In genomic region chr12:109052097-109052414, GRCh38 we compare ENCODE assay signal across 9 cellular contexts. TPM values are rescaled to one million over a fixed set of nuclear protein-coding genes. Genes with fewer than 3 reads are reported as not detected.
DNase-seq lines count a peak whose midpoint lies in the region; ATAC-seq and TF ChIP-seq lines count a peak whose summit lies in the region.
"Had no signal": no experiment of that assay in that cellular context is flagged by ENCODE, and none has a peak within 500 bp of the region (broad histone marks: within the 10 kb centered on the region; RNA-seq: fewer than 3 reads in every experiment).

No MANE protein-coding gene starts in this region.

- no peaks in the 10 kb centered on the region for H3K27me3 ChIP-seq in SK-N-SH (ENCODE audit: insufficient read depth)

- no peaks in the 10 kb centered on the region for H3K9me3 ChIP-seq in SK-N-SH

- POLR2A ChIA-PET in SK-N-SH (lab: Yijun Ruan, JAX): interaction anchor here (1.0 kb wide), 1 partner anchor 10 kb away, joined by 3 read pairs; no protein-coding TSS in a partner anchor

- H3F3A ChIP-seq in SK-N-SH (replicated peaks; ENCODE audit: insufficient read depth): no peaks in the 10 kb centered on the region

- peak overlapping the region; percentile 97 for H3K27ac Mint-ChIP-seq in activated naive CD8-positive, alpha-beta T cell treated with anti-CD3 and anti-CD28 coated beads for 36 hours
- H3K27ac Mint-ChIP-seq in immature natural killer cell: peak overlapping the region; percentile 94 to 100 (median 96)

- TF ChIP-seq RAD21 in SK-N-SH (IDR thresholded peaks at IDR 0.05; ENCODE audit: low read length): no peak

- ATAC-seq in SK-N-SH treated with all-trans-retinoic acid at 6 μM for 48 hours: no peak
- ATAC-seq in HG02571 (IDR thresholded peaks at IDR 0.05; ENCODE audit: unreplicated experiment): no peak

- peaks cover 4 to 6% of the 10 kb centered on the region in 2 experiments; a peak in 1 of 4 replicates for H3K4me1 ChIP-seq in SK-N-SH (ENCODE audit: control insufficient read depth in 1 of 2, insufficient read depth in 2 of 2, low read depth in 1 of 2, low read length in 1 of 2)

- no peak for TF ChIP-seq CTCF in SK-N-SH (IDR thresholded peaks at IDR 0.05)

- peaks cover 1% of the 10 kb centered on the region for H3K4me1 Mint-ChIP-seq in activated naive CD8-positive, alpha-beta T cell treated with anti-CD3 and anti-CD28 coated beads for 36 hours
- peaks cover 25 to 29% of the 10 kb centered on the region in 2 donors for H3K4me1 Mint-ChIP-seq in immature natural killer cell

- H2AFZ ChIP-seq in SK-N-SH (ENCODE audit: low read depth): peak overlapping the region; percentile 98

- H4K20me1 ChIP-seq in SK-N-SH (ENCODE audit: insufficient read depth): no peaks in the 10 kb centered on the region

- CTCF ChIA-PET in SK-N-SH (lab: Yijun Ruan, JAX): interaction anchor here (0.8 to 1.2 kb wide), 2 partner anchors 10 to 101 kb away, joined by 3 to 4 read pairs; no protein-coding TSS in a partner anchor

- H3K4me3 ChIP-seq in SK-N-SH (ENCODE audit: low read depth in 2 of 2, low read length in 1 of 2): peak overlapping the region; percentile 78 to 83

- peaks cover 21% of the 10 kb centered on the region; the same call in 1 of the 2 replicates for H3K79me2 ChIP-seq in SK-N-SH (ENCODE audit: insufficient read depth)

- no peaks in the 10 kb centered on the region for H3K9me3 Mint-ChIP-seq in activated naive CD8-positive, alpha-beta T cell treated with anti-CD3 and anti-CD28 coated beads for 36 hours
- no peaks in the 10 kb centered on the region for H3K9me3 Mint-ChIP-seq in immature natural killer cell

- peak overlapping the region; percentile 73; the same call in 1 of the 2 replicates for H3K9ac ChIP-seq in SK-N-SH

- no peaks in the 10 kb centered on the region for H3K9me2 ChIP-seq in SK-N-SH

- WGBS in SK-N-SH (ENCODE audit: low lambda C conversion rate): 11% methylated on average over 6 of the region's 6 CpGs

- peaks cover 4% of the 10 kb centered on the region for H3K36me3 Mint-ChIP-seq in activated naive CD8-positive, alpha-beta T cell treated with anti-CD3 and anti-CD28 coated beads for 36 hours
- H3K36me3 Mint-ChIP-seq in immature natural killer cell: peaks cover 0 to 4% (median 4%) of the 10 kb centered on the region in 3 donors

- H3K27me3 Mint-ChIP-seq in activated naive CD8-positive, alpha-beta T cell treated with anti-CD3 and anti-CD28 coated beads for 36 hours: no peaks in the 10 kb centered on the region
- H3K27me3 Mint-ChIP-seq in immature natural killer cell (ENCODE audit: low read depth in 3 of 3): peaks cover 2 to 12% (median 7%) of the 10 kb centered on the region in 3 donors

- no peak for DNase-seq in SK-N-SH
- DNase-seq in activated naive CD8-positive, alpha-beta T cell treated with anti-CD3 and anti-CD28 coated beads for 36 hours: no peak
- no peak for DNase-seq in immature natural killer cell
- no peak for DNase-seq in substantia nigra (lab: John Stamatoyannopoulos, UW)
- no peak for DNase-seq in stimulated activated CD4-positive, alpha-beta T cell treated with anti-CD3 and anti-CD28 coated beads, Interleukin-15, amount 100 ng/mL, for 24 hours
- DNase-seq in UCSD-AML1 (lab: John Stamatoyannopoulos, UW; ENCODE audit: unreplicated experiment): no peak

- H3K36me3 ChIP-seq in SK-N-SH (replicated peaks in 1 of 2; ENCODE audit: control insufficient read depth in 1 of 2, insufficient read depth in 2 of 2, low read length in 1 of 2): no peaks in the 10 kb centered on the region

- H3K4me3 Mint-ChIP-seq in activated naive CD8-positive, alpha-beta T cell treated with anti-CD3 and anti-CD28 coated beads for 36 hours: peak overlapping the region; percentile 91
- peak overlapping the region; percentile 90 to 97 (median 94) for H3K4me3 Mint-ChIP-seq in immature natural killer cell

- H3K27ac ChIP-seq in SK-N-SH (ENCODE audit: low read depth in 2 of 2, low read length in 1 of 2) (peak overlapping the region; percentile 20 to 44; a peak in 3 of 4 replicates), substantia nigra (ENCODE audit: low read depth, low read length, poor library complexity, severe bottlenecking) (peak overlapping the region; percentile 92)

- no peak for TF ChIP-seq EP300 in SK-N-SH (IDR thresholded peaks at IDR 0.05; ENCODE audit: borderline replicate concordance in 1 of 2, low read depth in 1 of 2, low read length in 1 of 2)

- peak overlapping the region; percentile 94 for H3K4me2 ChIP-seq in SK-N-SH

TF ChIP-seq in SK-N-SH, 30 proteins besides CTCF, POLR2A, EP300 and RAD21:
- TF ChIP-seq GATA2 (CRISPR knock-in tag; IDR thresholded peaks at IDR 0.05) (0 out of 2 replicates have a peak, but pooled peaks have one; percentile 3), FOXM1 (IDR thresholded peaks at IDR 0.05; ENCODE audit: low read depth) (no peak), SIN3A (IDR thresholded peaks at IDR 0.05; ENCODE audit: borderline replicate concordance, low read depth, low read length) (no peak)
TF ChIP-seq in SK-N-SH: peak in this region for 1.

TF ChIP-seq in SK-N-SH treated with all-trans-retinoic acid at 6 μM for 48 hours, 23 proteins besides CTCF, POLR2A, EP300 and RAD21:
- no peak for TF ChIP-seq ESRRG (CRISPR knock-in tag; IDR thresholded peaks at IDR 0.05)
- TF ChIP-seq ARNTL (CRISPR knock-in tag; IDR thresholded peaks at IDR 0.05; ENCODE audit: borderline replicate concordance, low read depth): no peak
- no peak for TF ChIP-seq TSHZ2 (CRISPR knock-in tag; IDR thresholded peaks at IDR 0.05)

RNA-seq across cellular contexts. Expression of gene USP30, which starts 0.3 kb away (rescaled TPM):
- polyA plus RNA-seq in SK-N-SH (2012; rRNA removed) (10.9 and 11.8 TPM in 2 replicates), immature natural killer cell (10 to 100 TPM; 10.2 to 17.5 (median 12.8) TPM)
- polyA plus RNA-seq in SK-N-SH (2012; cell fraction: cytosol; rRNA removed): 9.7 and 11.0 TPM in 2 replicates
- 17.1 and 23.0 TPM in 2 replicates for polyA plus RNA-seq in SK-N-SH (2012; cell fraction: nucleus; rRNA removed)
- total RNA-seq in activated naive CD8-positive, alpha-beta T cell treated with anti-CD3 and anti-CD28 coated beads for 36 hours: 1 to 10 TPM; 5.5 to 9.3 TPM

RNA-seq across cellular contexts. Expression of gene SVOP, which starts 31.2 kb away (rescaled TPM):
- polyA plus RNA-seq in SK-N-SH (2012; rRNA removed) (0.07 and 0.08 TPM in 2 replicates), immature natural killer cell (not detected)
- polyA plus RNA-seq in SK-N-SH (2012; cell fraction: cytosol; rRNA removed): 0.05 and 0.14 TPM in 2 replicates
- 0.01 and 0.08 TPM in 2 replicates for polyA plus RNA-seq in SK-N-SH (2012; cell fraction: nucleus; rRNA removed)
- total RNA-seq in activated naive CD8-positive, alpha-beta T cell treated with anti-CD3 and anti-CD28 coated beads for 36 hours: not detected
- total RNA-seq: LHCN-M2 had no signal

RNA-seq across cellular contexts. Expression of gene ALKBH2, which starts 41.2 kb away (rescaled TPM):
- 47.3 and 53.7 TPM in 2 replicates for polyA plus RNA-seq in SK-N-SH (2012; rRNA removed)
- polyA plus RNA-seq in SK-N-SH (2012; cell fraction: cytosol; rRNA removed): 39.1 and 39.3 TPM in 2 replicates
- polyA plus RNA-seq in SK-N-SH (2012; cell fraction: nucleus; rRNA removed): 88.6 and 122 TPM in 2 replicates
- 10 to 100 TPM; 43.8 to 46.3 TPM for total RNA-seq in activated naive CD8-positive, alpha-beta T cell treated with anti-CD3 and anti-CD28 coated beads for 36 hours
- polyA plus RNA-seq in immature natural killer cell: 10 to 100 TPM in 1 of 3 donors, 1 to 10 TPM in 2; 6.2 to 11.6 (median 9.2) TPM

RNA-seq across cellular contexts. Expression of gene UNG, which starts 45.3 kb away (rescaled TPM):
- polyA plus RNA-seq in SK-N-SH (2012; rRNA removed): 28.9 and 33.2 TPM in 2 replicates
- 36.3 and 41.1 TPM in 2 replicates for polyA plus RNA-seq in SK-N-SH (2012; cell fraction: cytosol; rRNA removed)
- 22.3 and 23.3 TPM in 2 replicates for polyA plus RNA-seq in SK-N-SH (2012; cell fraction: nucleus; rRNA removed)
- total RNA-seq in activated naive CD8-positive, alpha-beta T cell treated with anti-CD3 and anti-CD28 coated beads for 36 hours: 10 to 100 TPM; 90.2 to 99.1 TPM
- polyA plus RNA-seq in immature natural killer cell: 10 to 100 TPM; 30.2 to 42.3 (median 36.2) TPM
